1 cellular context compared by ENCODE assay signal in genomic region chr10:68075550-68076004, GRCh38.
TF ChIP-seq lines count a peak whose summit lies in the region.

No MANE protein-coding gene starts in this region.

TF ChIP-seq in K562, 482 proteins besides CTCF, POLR2A, EP300 and RAD21 (continued from another document):
- TF ChIP-seq, protein P1, sequence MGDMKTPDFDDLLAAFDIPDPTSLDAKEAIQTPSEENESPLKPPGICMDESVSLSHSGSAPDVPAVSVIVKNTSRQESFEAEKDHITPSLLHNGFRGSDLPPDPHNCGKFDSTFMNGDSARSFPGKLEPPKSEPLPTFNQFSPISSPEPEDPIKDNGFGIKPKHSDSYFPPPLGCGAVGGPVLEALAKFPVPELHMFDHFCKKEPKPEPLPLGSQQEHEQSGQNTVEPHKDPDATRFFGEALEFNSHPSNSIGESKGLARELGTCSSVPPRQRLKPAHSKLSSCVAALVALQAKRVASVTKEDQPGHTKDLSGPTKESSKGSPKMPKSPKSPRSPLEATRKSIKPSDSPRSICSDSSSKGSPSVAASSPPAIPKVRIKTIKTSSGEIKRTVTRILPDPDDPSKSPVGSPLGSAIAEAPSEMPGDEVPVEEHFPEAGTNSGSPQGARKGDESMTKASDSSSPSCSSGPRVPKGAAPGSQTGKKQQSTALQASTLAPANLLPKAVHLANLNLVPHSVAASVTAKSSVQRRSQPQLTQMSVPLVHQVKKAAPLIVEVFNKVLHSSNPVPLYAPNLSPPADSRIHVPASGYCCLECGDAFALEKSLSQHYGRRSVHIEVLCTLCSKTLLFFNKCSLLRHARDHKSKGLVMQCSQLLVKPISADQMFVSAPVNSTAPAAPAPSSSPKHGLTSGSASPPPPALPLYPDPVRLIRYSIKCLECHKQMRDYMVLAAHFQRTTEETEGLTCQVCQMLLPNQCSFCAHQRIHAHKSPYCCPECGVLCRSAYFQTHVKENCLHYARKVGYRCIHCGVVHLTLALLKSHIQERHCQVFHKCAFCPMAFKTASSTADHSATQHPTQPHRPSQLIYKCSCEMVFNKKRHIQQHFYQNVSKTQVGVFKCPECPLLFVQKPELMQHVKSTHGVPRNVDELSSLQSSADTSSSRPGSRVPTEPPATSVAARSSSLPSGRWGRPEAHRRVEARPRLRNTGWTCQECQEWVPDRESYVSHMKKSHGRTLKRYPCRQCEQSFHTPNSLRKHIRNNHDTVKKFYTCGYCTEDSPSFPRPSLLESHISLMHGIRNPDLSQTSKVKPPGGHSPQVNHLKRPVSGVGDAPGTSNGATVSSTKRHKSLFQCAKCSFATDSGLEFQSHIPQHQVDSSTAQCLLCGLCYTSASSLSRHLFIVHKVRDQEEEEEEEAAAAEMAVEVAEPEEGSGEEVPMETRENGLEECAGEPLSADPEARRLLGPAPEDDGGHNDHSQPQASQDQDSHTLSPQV (IDR thresholded peaks at IDR 0.05), result peak; percentile 75
- TF ChIP-seq ZNF740 (CRISPR knock-in tag; IDR thresholded peaks at IDR 0.05), result no peak
- TF ChIP-seq ZNF740 (tag; IDR thresholded peaks at IDR 0.05), result no peak
- TF ChIP-seq CBX3 (IDR thresholded peaks at IDR 0.05; ENCODE audit: borderline replicate concordance in 1 of 2, low read length in 2 of 2), result peak in 1 of 2 experiments; percentile 73; a peak in 1 of 3 replicates
- no peak for TF ChIP-seq NR4A1 (CRISPR knock-in tag; IDR thresholded peaks at IDR 0.05)
- TF ChIP-seq NR4A1 (tag; IDR thresholded peaks at IDR 0.05), result peak; percentile 50; the same call in 1 of the 2 replicates
- no peak for TF ChIP-seq SMAD1 (IDR thresholded peaks at IDR 0.05; ENCODE audit: low read depth, low read length, partially characterized antibody)
- TF ChIP-seq HNRNPLL (IDR thresholded peaks at IDR 0.05; ENCODE audit: low read depth, low read length, poor library complexity, severe bottlenecking), result no peak
- TF ChIP-seq, protein P2, sequence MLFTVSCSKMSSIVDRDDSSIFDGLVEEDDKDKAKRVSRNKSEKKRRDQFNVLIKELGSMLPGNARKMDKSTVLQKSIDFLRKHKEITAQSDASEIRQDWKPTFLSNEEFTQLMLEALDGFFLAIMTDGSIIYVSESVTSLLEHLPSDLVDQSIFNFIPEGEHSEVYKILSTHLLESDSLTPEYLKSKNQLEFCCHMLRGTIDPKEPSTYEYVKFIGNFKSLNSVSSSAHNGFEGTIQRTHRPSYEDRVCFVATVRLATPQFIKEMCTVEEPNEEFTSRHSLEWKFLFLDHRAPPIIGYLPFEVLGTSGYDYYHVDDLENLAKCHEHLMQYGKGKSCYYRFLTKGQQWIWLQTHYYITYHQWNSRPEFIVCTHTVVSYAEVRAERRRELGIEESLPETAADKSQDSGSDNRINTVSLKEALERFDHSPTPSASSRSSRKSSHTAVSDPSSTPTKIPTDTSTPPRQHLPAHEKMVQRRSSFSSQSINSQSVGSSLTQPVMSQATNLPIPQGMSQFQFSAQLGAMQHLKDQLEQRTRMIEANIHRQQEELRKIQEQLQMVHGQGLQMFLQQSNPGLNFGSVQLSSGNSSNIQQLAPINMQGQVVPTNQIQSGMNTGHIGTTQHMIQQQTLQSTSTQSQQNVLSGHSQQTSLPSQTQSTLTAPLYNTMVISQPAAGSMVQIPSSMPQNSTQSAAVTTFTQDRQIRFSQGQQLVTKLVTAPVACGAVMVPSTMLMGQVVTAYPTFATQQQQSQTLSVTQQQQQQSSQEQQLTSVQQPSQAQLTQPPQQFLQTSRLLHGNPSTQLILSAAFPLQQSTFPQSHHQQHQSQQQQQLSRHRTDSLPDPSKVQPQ (CRISPR knock-in tag; IDR thresholded peaks at IDR 0.05; ENCODE audit: borderline replicate concordance), result no peak
- no peak for TF ChIP-seq STAT5A (IDR thresholded peaks at IDR 0.05; ENCODE audit: borderline replicate concordance, low read length)
- 0 out of 4 replicates have a peak, but pooled peaks of 1 of the 2 experiments have one; percentile 20 for TF ChIP-seq TEAD1 (CRISPR knock-in tag; IDR thresholded peaks at IDR 0.05)
- TF ChIP-seq MAFF (IDR thresholded peaks at IDR 0.05; ENCODE audit: low read length), result no peak
- TF ChIP-seq ZNF766 (CRISPR knock-in tag; conservative IDR thresholded peaks at IDR 0.05), result peak; percentile 61; the same call in 1 of the 2 replicates
- 0 out of 2 replicates have a peak, but pooled peaks have one; percentile 40 for TF ChIP-seq ZNF197 (CRISPR knock-in tag; IDR thresholded peaks at IDR 0.05; ENCODE audit: low read depth)
- TF ChIP-seq NR2C2 (CRISPR knock-in tag; IDR thresholded peaks at IDR 0.05), result no peak
- peak; percentile 53; the same call in 1 of the 2 replicates for TF ChIP-seq NR2C2 (tag; IDR thresholded peaks at IDR 0.05)
- TF ChIP-seq ZNF124 (CRISPR knock-in tag; IDR thresholded peaks at IDR 0.05), result no peak
- TF ChIP-seq MAFK (IDR thresholded peaks at IDR 0.05; ENCODE audit: low read length), result no peak
- peak; percentile 62; the same call in 1 of the 2 replicates for TF ChIP-seq ZNF584 (CRISPR knock-in tag; IDR thresholded peaks at IDR 0.05; ENCODE audit: low read depth)
- TF ChIP-seq FOXM1 (IDR thresholded peaks at IDR 0.05; ENCODE audit: low read depth), result 0 out of 2 replicates have a peak, but pooled peaks have one; percentile 7
- TF ChIP-seq FOXM1 (CRISPR knock-in tag; IDR thresholded peaks at IDR 0.05; ENCODE audit: low read depth), result no peak
- TF ChIP-seq CBX1 (IDR thresholded peaks at IDR 0.05; ENCODE audit: low read depth), result no peak
- no peak for TF ChIP-seq PTBP1 (IDR thresholded peaks at IDR 0.05; ENCODE audit: low read depth, low read length)
- no peak for TF ChIP-seq NR2C1 (IDR thresholded peaks at IDR 0.05)
- TF ChIP-seq NR2C1 (tag; IDR thresholded peaks at IDR 0.05), result no peak
- TF ChIP-seq EHMT2 (IDR thresholded peaks at IDR 0.05), result peak; percentile 58; the same call in 1 of the 2 replicates
- TF ChIP-seq, protein P3, sequence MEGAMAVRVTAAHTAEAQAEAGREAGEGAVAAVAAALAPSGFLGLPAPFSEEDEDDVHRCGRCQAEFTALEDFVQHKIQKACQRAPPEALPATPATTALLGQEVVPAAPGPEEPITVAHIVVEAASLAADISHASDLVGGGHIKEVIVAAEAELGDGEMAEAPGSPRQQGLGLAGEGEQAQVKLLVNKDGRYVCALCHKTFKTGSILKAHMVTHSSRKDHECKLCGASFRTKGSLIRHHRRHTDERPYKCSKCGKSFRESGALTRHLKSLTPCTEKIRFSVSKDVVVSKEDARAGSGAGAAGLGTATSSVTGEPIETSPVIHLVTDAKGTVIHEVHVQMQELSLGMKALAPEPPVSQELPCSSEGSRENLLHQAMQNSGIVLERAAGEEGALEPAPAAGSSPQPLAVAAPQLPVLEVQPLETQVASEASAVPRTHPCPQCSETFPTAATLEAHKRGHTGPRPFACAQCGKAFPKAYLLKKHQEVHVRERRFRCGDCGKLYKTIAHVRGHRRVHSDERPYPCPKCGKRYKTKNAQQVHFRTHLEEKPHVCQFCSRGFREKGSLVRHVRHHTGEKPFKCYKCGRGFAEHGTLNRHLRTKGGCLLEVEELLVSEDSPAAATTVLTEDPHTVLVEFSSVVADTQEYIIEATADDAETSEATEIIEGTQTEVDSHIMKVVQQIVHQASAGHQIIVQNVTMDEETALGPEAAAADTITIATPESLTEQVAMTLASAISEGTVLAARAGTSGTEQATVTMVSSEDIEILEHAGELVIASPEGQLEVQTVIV (CRISPR knock-in tag; IDR thresholded peaks at IDR 0.05; ENCODE audit: borderline replicate concordance), result no peak
- TF ChIP-seq HDAC2 (IDR thresholded peaks at IDR 0.05), result no peak
- TF ChIP-seq POU5F1 (IDR thresholded peaks at IDR 0.05; ENCODE audit: borderline replicate concordance, low read depth, low read length, partially characterized antibody), result no peak
- no peak for TF ChIP-seq NFIX (CRISPR knock-in tag; IDR thresholded peaks at IDR 0.05; ENCODE audit: low read depth)
- no peak for TF ChIP-seq BRD9 (IDR thresholded peaks at IDR 0.05; ENCODE audit: low read depth, partially characterized antibody)
- no peak for TF ChIP-seq ZNF384 (IDR thresholded peaks at IDR 0.05; ENCODE audit: low read depth, low read length)
- TF ChIP-seq MYC (IDR thresholded peaks at IDR 0.05; ENCODE audit: low read depth, low read length), result no peak
- TF ChIP-seq MYC (CRISPR knock-in tag; IDR thresholded peaks at IDR 0.05; ENCODE audit: borderline replicate concordance, low read depth), result no peak
- TF ChIP-seq ZNF239 (CRISPR knock-in tag; IDR thresholded peaks at IDR 0.05), result no peak
